In the genomic region with DNA sequence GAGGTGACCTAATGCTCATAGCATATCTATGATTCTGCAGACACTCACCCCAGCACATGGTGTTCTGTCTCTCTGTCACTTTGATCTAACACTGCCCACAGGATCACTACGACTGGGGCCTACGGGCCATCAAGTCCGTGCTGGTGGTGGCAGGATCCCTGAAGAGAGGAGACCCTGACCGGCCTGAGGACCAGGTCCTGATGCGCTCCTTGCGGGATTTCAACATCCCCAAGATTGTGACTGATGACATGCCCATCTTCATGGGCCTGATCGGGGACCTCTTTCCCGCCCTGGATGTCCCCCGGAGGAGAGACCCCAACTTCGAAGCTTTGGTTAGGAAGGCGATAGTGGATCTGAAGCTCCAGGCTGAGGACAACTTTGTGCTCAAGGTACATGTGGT, we compare ENCODE assay signal across 35 cellular contexts.
"Had no signal": no experiment of that assay in that cellular context is flagged by ENCODE, and none has a peak within 500 bp of the region (broad histone marks: within the 10 kb centered on the region; RNA-seq: fewer than 3 reads in every experiment).

No MANE protein-coding gene starts in this region.

- H3K4me3 Mint-ChIP-seq: activated naive CD4-positive, alpha-beta T cell treated with anti-CD3 and anti-CD28 coated beads for 36 hours; activated naive CD4-positive, alpha-beta T cell treated with anti-CD3 and anti-CD28 coated beads, Interleukin-2, amount 10 ng/mL, durations not matched to agents 7 days and 5 days; activated naive CD4-positive, alpha-beta T cell treated with anti-CD3 and anti-CD28 coated beads, Interleukin-2, amount 50 U/mL, for 24 hours; activated naive CD8-positive, alpha-beta T cell; activated naive CD8-positive, alpha-beta T cell treated with anti-CD3 and anti-CD28 coated beads for 36 hours; activated naive CD8-positive, alpha-beta T cell treated with anti-CD3 and anti-CD28 coated beads, Interleukin-2, amount 10 ng/mL, durations not matched to agents 7 days and 5 days; activated naive CD8-positive, alpha-beta T cell treated with anti-CD3 and anti-CD28 coated beads, Interleukin-2, amount 50 U/mL, for 24 hours; activated T-cell treated with anti-CD3 and anti-CD28 coated beads, Interleukin-2, amount 50 U/mL, for 24 hours; activated T-cell treated with anti-CD3 and anti-CD28 coated beads, Interleukin-2, amount 50 U/mL, for 4 hours; activated T-cell treated with anti-CD3 and anti-CD28 coated beads, Interleukin-2, amount 50 U/mL, for 72 hours; activated T-helper 1 cell treated with anti-CD3 and anti-CD28 coated beads, Interleukin-12 subunit alpha, Interleukin-12 subunit beta, Interleukin-2, Interleukin-4 antibody, amounts not matched to agents 30 ng/mL and 10 ng/mL and 1 ng/mL, durations not matched to agents 14 hours and 24 hours and 36 hours; activated T-helper 17 cell treated with anti-CD3 and anti-CD28 coated beads, Interleukin-2, amount 50 U/mL, for 72 hours; brain; central memory CD8-positive, alpha-beta T cell had no signal

- DNase-seq: activated effector memory CD4-positive, alpha-beta T cell treated with anti-CD3 and anti-CD28 coated beads, Interleukin-2, amount 50 U/mL, for 16 hours; activated effector memory CD4-positive, alpha-beta T cell treated with Interleukin-2 at 50 U/mL for 16 hours; activated gamma-delta T cell; activated gamma-delta T cell treated with Interleukin-2 at 50 U/mL for 16 hours; activated naive CD4-positive, alpha-beta T cell; activated naive CD4-positive, alpha-beta T cell treated with anti-CD3 and anti-CD28 coated beads for 36 hours; activated naive CD4-positive, alpha-beta T cell treated with anti-CD3 and anti-CD28 coated beads, Interleukin-2, amount 10 ng/mL, durations not matched to agents 7 days and 5 days; activated naive CD4-positive, alpha-beta T cell treated with anti-CD3 and anti-CD28 coated beads, Interleukin-2, amount 50 U/mL, for 16 hours; activated naive CD4-positive, alpha-beta T cell treated with Interleukin-2 at 50 U/mL for 16 hours; activated naive CD8-positive, alpha-beta T cell treated with anti-CD3 and anti-CD28 coated beads for 36 hours; activated naive CD8-positive, alpha-beta T cell treated with anti-CD3 and anti-CD28 coated beads, Interleukin-2, amount 10 ng/mL, durations not matched to agents 7 days and 5 days; activated naive CD8-positive, alpha-beta T cell treated with anti-CD3 and anti-CD28 coated beads, Interleukin-2, amount 50 U/mL, for 24 hours; activated T-cell treated with anti-CD3 and anti-CD28 coated beads, Interleukin-2, amount 50 U/mL, for 1 hour; activated T-cell treated with anti-CD3 and anti-CD28 coated beads, Interleukin-2, amount 50 U/mL, for 24 hours; activated T-cell treated with anti-CD3 and anti-CD28 coated beads, Interleukin-2, amount 50 U/mL, for 4 hours; activated T-cell treated with anti-CD3 and anti-CD28 coated beads, Interleukin-2, amount 50 U/mL, for 48 hours; activated T-cell treated with anti-CD3 and anti-CD28 coated beads, Interleukin-2, amount 50 U/mL, for 72 hours; adrenal gland; amniotic stem cell; amygdala; anterior cingulate cortex; aorta; body of pancreas; brain microvascular endothelial cell; caudate nucleus; central memory CD4-positive, alpha-beta T cell; cerebellar nuclear complex had no signal

- H3K36me3 Mint-ChIP-seq: activated naive CD4-positive, alpha-beta T cell treated with anti-CD3 and anti-CD28 coated beads, Interleukin-2, amount 10 ng/mL, durations not matched to agents 7 days and 5 days; activated naive CD4-positive, alpha-beta T cell treated with anti-CD3 and anti-CD28 coated beads, Interleukin-2, amount 50 U/mL, for 24 hours; activated naive CD8-positive, alpha-beta T cell; activated naive CD8-positive, alpha-beta T cell treated with anti-CD3 and anti-CD28 coated beads for 36 hours; activated naive CD8-positive, alpha-beta T cell treated with anti-CD3 and anti-CD28 coated beads, Interleukin-2, amount 10 ng/mL, durations not matched to agents 7 days and 5 days had no signal

- ATAC-seq: activated naive CD4-positive, alpha-beta T cell treated with anti-CD3 and anti-CD28 coated beads, Interleukin-2, amount 50 U/mL, for 72 hours; activated naive CD8-positive, alpha-beta T cell treated with anti-CD3 and anti-CD28 coated beads, Interleukin-2, amount 50 U/mL, for 24 hours; activated T-cell treated with anti-CD3 and anti-CD28 coated beads, Interleukin-2, amount 50 U/mL, for 4 hours; activated T-cell treated with anti-CD3 and anti-CD28 coated beads, Interleukin-2, amount 50 U/mL, for 72 hours; activated T-helper 17 cell treated with anti-CD3 and anti-CD28 coated beads, Interleukin-2, amount 50 U/mL, for 72 hours; body of pancreas had no signal

- H3K4me1 Mint-ChIP-seq: activated naive CD4-positive, alpha-beta T cell treated with anti-CD3 and anti-CD28 coated beads, Interleukin-2, amount 10 ng/mL, durations not matched to agents 7 days and 5 days; activated naive CD4-positive, alpha-beta T cell treated with anti-CD3 and anti-CD28 coated beads, Interleukin-2, amount 50 U/mL, for 24 hours; activated naive CD8-positive, alpha-beta T cell treated with anti-CD3 and anti-CD28 coated beads for 36 hours; activated naive CD8-positive, alpha-beta T cell treated with anti-CD3 and anti-CD28 coated beads, Interleukin-2, amount 10 ng/mL, durations not matched to agents 7 days and 5 days; activated naive CD8-positive, alpha-beta T cell treated with anti-CD3 and anti-CD28 coated beads, Interleukin-2, amount 50 U/mL, for 24 hours; activated T-helper 17 cell treated with anti-CD3 and anti-CD28 coated beads, Interleukin-2, amount 50 U/mL, for 72 hours; central memory CD8-positive, alpha-beta T cell had no signal

- H3K27me3 Mint-ChIP-seq: activated naive CD4-positive, alpha-beta T cell treated with anti-CD3 and anti-CD28 coated beads, Interleukin-2, amount 10 ng/mL, durations not matched to agents 7 days and 5 days; activated naive CD4-positive, alpha-beta T cell treated with anti-CD3 and anti-CD28 coated beads, Interleukin-2, amount 50 U/mL, for 24 hours; activated naive CD8-positive, alpha-beta T cell treated with anti-CD3 and anti-CD28 coated beads for 36 hours; activated naive CD8-positive, alpha-beta T cell treated with anti-CD3 and anti-CD28 coated beads, Interleukin-2, amount 10 ng/mL, durations not matched to agents 7 days and 5 days; activated T-cell treated with anti-CD3 and anti-CD28 coated beads, Interleukin-2, amount 50 U/mL, for 24 hours; central memory CD8-positive, alpha-beta T cell had no signal

- H3K27ac Mint-ChIP-seq: activated naive CD4-positive, alpha-beta T cell treated with anti-CD3 and anti-CD28 coated beads for 36 hours; activated naive CD4-positive, alpha-beta T cell treated with anti-CD3 and anti-CD28 coated beads, Interleukin-2, amount 10 ng/mL, durations not matched to agents 7 days and 5 days; activated naive CD4-positive, alpha-beta T cell treated with anti-CD3 and anti-CD28 coated beads, Interleukin-2, amount 50 U/mL, for 24 hours; activated naive CD4-positive, alpha-beta T cell treated with anti-CD3 and anti-CD28 coated beads, Interleukin-2, amount 50 U/mL, for 72 hours; activated naive CD8-positive, alpha-beta T cell; activated naive CD8-positive, alpha-beta T cell treated with anti-CD3 and anti-CD28 coated beads for 36 hours; activated naive CD8-positive, alpha-beta T cell treated with anti-CD3 and anti-CD28 coated beads, Interleukin-2, amount 10 ng/mL, durations not matched to agents 7 days and 5 days; activated naive CD8-positive, alpha-beta T cell treated with anti-CD3 and anti-CD28 coated beads, Interleukin-2, amount 50 U/mL, for 24 hours; activated T-cell treated with anti-CD3 and anti-CD28 coated beads, Interleukin-2, amount 50 U/mL, for 24 hours; activated T-cell treated with anti-CD3 and anti-CD28 coated beads, Interleukin-2, amount 50 U/mL, for 72 hours; activated T-helper 1 cell treated with anti-CD3 and anti-CD28 coated beads, Interleukin-12 subunit alpha, Interleukin-12 subunit beta, Interleukin-2, Interleukin-4 antibody, amounts not matched to agents 30 ng/mL and 10 ng/mL and 1 ng/mL, durations not matched to agents 14 hours and 24 hours and 36 hours; activated T-helper 17 cell treated with anti-CD3 and anti-CD28 coated beads, Interleukin-2, amount 50 U/mL, for 72 hours; activated T-helper 2 cell treated with anti-CD3 and anti-CD28 coated beads, Interferon-gamma antibody, Interleukin-2, Interleukin-4, amounts not matched to agents 10 μg/mL and 5 μg/mL and 100 μg/mL, durations not matched to agents 14 hours and 24 hours and 36 hours; brain had no signal
